12 cellular contexts compared by ENCODE assay signal in the genomic region with DNA sequence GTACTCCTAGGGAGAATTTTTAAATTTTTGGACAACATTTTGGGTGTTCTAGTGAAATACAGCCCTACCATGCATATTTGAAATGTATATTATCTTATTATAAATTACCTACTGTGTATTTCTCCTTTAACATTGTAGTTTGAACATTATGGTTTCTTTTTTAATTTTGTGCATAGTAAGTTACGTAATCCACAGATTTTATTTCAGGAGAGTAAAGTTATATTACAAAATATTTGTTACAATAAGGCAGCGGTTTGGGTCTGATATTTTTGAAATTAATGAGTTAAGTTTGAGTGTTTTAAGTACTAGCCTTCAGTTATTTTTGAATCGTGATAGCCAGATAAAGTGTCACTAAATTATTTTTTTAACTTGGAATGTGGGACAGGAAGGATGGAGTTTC. TPM values are rescaled to one million over a fixed set of nuclear protein-coding genes. Genes with fewer than 3 reads are reported as not detected.
DNase-seq lines count a peak whose midpoint lies in the region; ATAC-seq and TF ChIP-seq lines count a peak whose summit lies in the region.
"Had no signal": no experiment of that assay in that cellular context is flagged by ENCODE, and none has a peak within 500 bp of the region (broad histone marks: within the 10 kb centered on the region; RNA-seq: fewer than 3 reads in every experiment).

No MANE protein-coding gene starts in this region.

- in situ Hi-C loops in mammary epithelial cell (cut with MboI; ENCODE audit: low sequenced_read_pairs in 2 of 2), result loop anchor here (10.0 to 25.0 kb wide), 3 partner anchors 711 to 1021 kb away; no protein-coding TSS in a partner anchor

- DNase-seq in mammary epithelial cell, result no peak
- DNase-seq in MCF 10A (ENCODE audit: unreplicated experiment), result no peak
- no peak for DNase-seq in WTC11 (ENCODE audit: low spot score)
- DNase-seq in type B pancreatic cell (ENCODE audit: extremely low spot score, unreplicated experiment), result no peak
- DNase-seq in OCI-M2 (lab: John Stamatoyannopoulos, UW; ENCODE audit: unreplicated experiment), result no peak
- no peak for DNase-seq in esophagus muscularis mucosa (ENCODE audit: extremely low spot score)
- DNase-seq in CD8-positive, alpha-beta T cell, result no peak
- DNase-seq: 8988T; activated CD4-positive, alpha-beta T cell treated with anti-CD3 and anti-CD28 coated beads for 1 hour; stimulated activated naive CD4-positive, alpha-beta T cell treated with Interleukin-2 at 50 U/mL for 16 hours had no signal

- H2AFZ ChIP-seq in mammary epithelial cell (ENCODE audit: low read depth, low read length), result no peak overlapping the region

- H3K27ac ChIP-seq in mammary epithelial cell (ENCODE audit: insufficient read depth, low read depth, low read length), result peak overlapping the region; percentile 29
- H3K27ac ChIP-seq in iPS-20b (ENCODE audit: low read length), result no peak overlapping the region
- no peak overlapping the region for H3K27ac ChIP-seq in esophagus muscularis mucosa (replicated peaks in 1 of 4)
- no peak overlapping the region for H3K27ac ChIP-seq in CD8-positive, alpha-beta T cell (ENCODE audit: low read depth, low read length)
- H3K27ac ChIP-seq: SK-N-MC had no signal

- CTCF ChIA-PET in mammary epithelial cell (lab: Charles Lee; ENCODE audit: low non-redundant PET) (no interaction called here), MCF 10A (lab: Yijun Ruan, JAX) (interaction anchor here (0.6 to 3.5 kb wide), 3 partner anchors 214 to 1025 kb away, joined by 3 to 56 read pairs (median 3); no protein-coding TSS in a partner anchor), WTC11 (lab: Charles Lee) (interaction anchor here (0.9 to 3.5 kb wide), 3 partner anchors 17 to 1022 kb away, joined by 3 to 19 read pairs (median 4); no protein-coding TSS in a partner anchor)
- CTCF ChIA-PET in CD8-positive, alpha-beta T cell (lab: Charles Lee), result interaction anchor here (5.6 kb wide), 1 partner anchor 1021 kb away, joined by 92 read pairs; no protein-coding TSS in a partner anchor

- H3K36me3 Mint-ChIP-seq in MCF 10A (ENCODE audit: insufficient read depth, unreplicated experiment) (peaks cover 4% of the 10 kb centered on the region), WTC11 (peaks cover 17% of the 10 kb centered on the region), type B pancreatic cell (no peaks in the 10 kb centered on the region)
- H3K36me3 Mint-ChIP-seq in CD8-positive, alpha-beta T cell, result peaks cover 4% of the 10 kb centered on the region

- H3K4me3 ChIP-seq in mammary epithelial cell (replicated peaks in 1 of 3; ENCODE audit: insufficient read depth in 1 of 3, low read depth in 2 of 3, low read length in 3 of 3) (no peak overlapping the region), iPS-20b (ENCODE audit: low read length) (peak overlapping the region; percentile 72; the same call in 1 of the 2 replicates), esophagus muscularis mucosa (no peak overlapping the region)
- no peak overlapping the region for H3K4me3 ChIP-seq in CD8-positive, alpha-beta T cell (ENCODE audit: low read depth, low read length)

- H3K9me3 Mint-ChIP-seq in MCF 10A (ENCODE audit: unreplicated experiment) (peaks cover 12% of the 10 kb centered on the region), WTC11 (peaks cover 19% of the 10 kb centered on the region), type B pancreatic cell (peaks cover 8% of the 10 kb centered on the region)
- H3K9me3 Mint-ChIP-seq in CD8-positive, alpha-beta T cell, result peaks cover 5% of the 10 kb centered on the region

- no peak for TF ChIP-seq POLR2A in esophagus muscularis mucosa (IDR thresholded peaks at IDR 0.05; ENCODE audit: low read depth)

- H3K4me1 ChIP-seq in mammary epithelial cell (ENCODE audit: insufficient read depth, low read length), result peaks cover 19% of the 10 kb centered on the region
- peaks cover 5% of the 10 kb centered on the region; the same call in 1 of the 2 replicates for H3K4me1 ChIP-seq in iPS-20b (ENCODE audit: insufficient read depth, low read length)
- peaks cover 4 to 24% (median 16%) of the 10 kb centered on the region in 4 donors for H3K4me1 ChIP-seq in esophagus muscularis mucosa
- H3K4me1 ChIP-seq in CD8-positive, alpha-beta T cell (ENCODE audit: insufficient read depth, low read length), result peaks cover 9% of the 10 kb centered on the region

- H3K9me3 ChIP-seq in mammary epithelial cell (replicated peaks; ENCODE audit: insufficient read depth, low read length), result no peaks in the 10 kb centered on the region
- no peaks in the 10 kb centered on the region for H3K9me3 ChIP-seq in iPS-20b (ENCODE audit: insufficient read depth, low read depth, low read length)
- peaks cover 0 to 10% (median 4%) of the 10 kb centered on the region in 4 donors for H3K9me3 ChIP-seq in esophagus muscularis mucosa
- no peaks in the 10 kb centered on the region for H3K9me3 ChIP-seq in CD8-positive, alpha-beta T cell (ENCODE audit: low read length)

- intact Hi-C loops in mammary epithelial cell (cut with micrococcal nuclease), result loop anchor here (5.0 kb wide), 2 partner anchors 184 to 1294 kb away; no protein-coding TSS in a partner anchor
- intact Hi-C loops in MCF 10A (cut with micrococcal nuclease), result loop anchor here (5.0 to 10.0 kb wide), 3 partner anchors 184 to 1294 kb away; no protein-coding TSS in a partner anchor
- intact Hi-C loops in esophagus muscularis mucosa (cut with DNase I), result no loop called here
- intact Hi-C loops in CD8-positive, alpha-beta T cell (cut with DNase I, micrococcal nuclease), result loop anchor here (5.0 to 10.0 kb wide), 3 partner anchors 561 to 1494 kb away; partner anchors contain the start of gene MBOAT1 (in 1 of the 2)

- TF ChIP-seq CTCF in mammary epithelial cell (conservative IDR thresholded peaks at IDR 0.05 in 1 of 2, IDR thresholded peaks at IDR 0.05 in 1 of 2; ENCODE audit: extremely low read depth in 1 of 2, insufficient read depth in 1 of 2, low read depth in 1 of 2, low read length in 2 of 2), result no peak
- TF ChIP-seq CTCF in MCF 10A (IDR thresholded peaks at IDR 0.05; ENCODE audit: unreplicated experiment), result no peak
- TF ChIP-seq CTCF in WTC11 (IDR thresholded peaks at IDR 0.05), result no peak
- no peak for TF ChIP-seq CTCF in type B pancreatic cell (conservative IDR thresholded peaks at IDR 0.05)
- TF ChIP-seq CTCF in esophagus muscularis mucosa (IDR thresholded peaks at IDR 0.05), result no peak
- TF ChIP-seq CTCF in CD8-positive, alpha-beta T cell (IDR thresholded peaks at IDR 0.05), result no peak

- H3K4me3 Mint-ChIP-seq in MCF 10A (ENCODE audit: unreplicated experiment) (no peak overlapping the region), WTC11 (peak overlapping the region; percentile 95), type B pancreatic cell (peak overlapping the region; percentile 99)
- no peak overlapping the region for H3K4me3 Mint-ChIP-seq in CD8-positive, alpha-beta T cell

- dilution Hi-C loops in mammary epithelial cell (cut with HindIII; ENCODE audit: low sequenced_read_pairs), result no loop called here

- H4K20me1 ChIP-seq in mammary epithelial cell (ENCODE audit: insufficient read depth, low read length), result no peaks in the 10 kb centered on the region

- H3K27me3 Mint-ChIP-seq in MCF 10A (ENCODE audit: insufficient read depth, unreplicated experiment), result no peaks in the 10 kb centered on the region
- peaks cover 12% of the 10 kb centered on the region for H3K27me3 Mint-ChIP-seq in WTC11 (ENCODE audit: low read depth)
- H3K27me3 Mint-ChIP-seq in type B pancreatic cell, result no peaks in the 10 kb centered on the region
- H3K27me3 Mint-ChIP-seq in CD8-positive, alpha-beta T cell (ENCODE audit: low read depth), result peaks cover 15% of the 10 kb centered on the region

- H3K9ac ChIP-seq in mammary epithelial cell (ENCODE audit: insufficient read depth, low read length) (no peak overlapping the region), iPS-20b (ENCODE audit: low read depth, low read length) (no peak overlapping the region)

- POLR2A ChIA-PET in MCF 10A (lab: Yijun Ruan, JAX), result interaction anchor here (4.7 kb wide), 1 partner anchor 1021 kb away, joined by 26 read pairs; no protein-coding TSS in a partner anchor
- POLR2A ChIA-PET in WTC11 (lab: Charles Lee), result interaction anchor here (0.7 kb wide), 1 partner anchor 776 kb away, joined by 3 read pairs; no protein-coding TSS in a partner anchor
- POLR2A ChIA-PET in CD8-positive, alpha-beta T cell (lab: Charles Lee), result no interaction called here

- H3K27ac Mint-ChIP-seq in MCF 10A (ENCODE audit: low read depth, unreplicated experiment) (no peak overlapping the region), WTC11 (no peak overlapping the region), type B pancreatic cell (peak overlapping the region; percentile 98)
- H3K27ac Mint-ChIP-seq in CD8-positive, alpha-beta T cell, result no peak overlapping the region

- 79% methylated on average over 3 of the region's 3 CpGs for WGBS in mammary epithelial cell (ENCODE audit: low coverage, missing lambda C conversion rate)
- 76% methylated on average over 3 of the region's 3 CpGs for WGBS in esophagus muscularis mucosa

- H3K36me3 ChIP-seq in mammary epithelial cell (ENCODE audit: insufficient read depth, low read length) (no peaks in the 10 kb centered on the region), iPS-20b (ENCODE audit: insufficient read depth, low read depth, low read length) (no peaks in the 10 kb centered on the region), esophagus muscularis mucosa (no peaks in the 10 kb centered on the region)
- H3K36me3 ChIP-seq in CD8-positive, alpha-beta T cell (ENCODE audit: insufficient read depth, low read length), result no peaks in the 10 kb centered on the region

- H3K27me3 ChIP-seq in mammary epithelial cell (ENCODE audit: insufficient read depth, low read length) (no peaks in the 10 kb centered on the region), iPS-20b (ENCODE audit: insufficient read depth, low read length) (peaks cover 30% of the 10 kb centered on the region), esophagus muscularis mucosa (no peaks in the 10 kb centered on the region)
- H3K27me3 ChIP-seq in CD8-positive, alpha-beta T cell (ENCODE audit: insufficient read depth, low read length), result no peaks in the 10 kb centered on the region

- H3K4me1 Mint-ChIP-seq in MCF 10A (ENCODE audit: insufficient read depth, unreplicated experiment) (peaks cover 10% of the 10 kb centered on the region), WTC11 (peaks cover 18% of the 10 kb centered on the region), type B pancreatic cell (ENCODE audit: unreplicated experiment) (peaks cover 13% of the 10 kb centered on the region)
- H3K4me1 Mint-ChIP-seq in CD8-positive, alpha-beta T cell (ENCODE audit: low read depth), result peaks cover 15% of the 10 kb centered on the region

- H3K4me2 ChIP-seq in mammary epithelial cell (ENCODE audit: insufficient read depth, low read depth, low read length), result no peak overlapping the region

- BruUV-seq in mammary epithelial cell (replicated peaks; lab: Mats Ljungman, UMichigan) (TSS peak; percentile 83), MCF 10A (replicated peaks; lab: Mats Ljungman, UMichigan) (no TSS peak)

- TF ChIP-seq EP300 in esophagus muscularis mucosa (IDR thresholded peaks at IDR 0.05), result no peak

- ATAC-seq in WTC11, result no peak
- ATAC-seq in CD8-positive, alpha-beta T cell, result no peak

- H3K79me2 ChIP-seq in mammary epithelial cell (ENCODE audit: insufficient read depth, low read length), result no peaks in the 10 kb centered on the region

RNA-seq across cellular contexts. Expression of gene SOX4, which starts 7.3 kb away (rescaled TPM):
- 10 to 100 TPM; 22.3 to 64.8 TPM for total RNA-seq in mammary epithelial cell
- 6.2 TPM for polyA plus RNA-seq in mammary epithelial cell
- 9.2 TPM for polyA minus RNA-seq in mammary epithelial cell
- total RNA-seq in MCF 10A (2022), result 12.8 and 12.9 TPM in 2 replicates
- total RNA-seq in WTC11 (2021), result 167 to 182 TPM (median 169 TPM) in 3 replicates
- 138 and 152 TPM in 2 replicates for total RNA-seq in type B pancreatic cell (ENCODE audit: low replicate concordance)
- total RNA-seq in esophagus muscularis mucosa, result 1 to 10 TPM; 4.1 to 6.5 (median 4.8) TPM
- total RNA-seq in CD8-positive, alpha-beta T cell, result 10 to 100 TPM; 20.2 to 20.4 TPM

Comparison
In these comparisons a context has a peak if more than half of its experiments do, and no peak if none do; other contexts are left out.
1. H3K4me3 Mint-ChIP-seq: peak in WTC11 (single experiment) and type B pancreatic cell (single experiment); none in MCF 10A (single experiment) and CD8-positive, alpha-beta T cell (single experiment).